Comparison of ENCODE assay signal across 18 cellular contexts in the genomic region with DNA sequence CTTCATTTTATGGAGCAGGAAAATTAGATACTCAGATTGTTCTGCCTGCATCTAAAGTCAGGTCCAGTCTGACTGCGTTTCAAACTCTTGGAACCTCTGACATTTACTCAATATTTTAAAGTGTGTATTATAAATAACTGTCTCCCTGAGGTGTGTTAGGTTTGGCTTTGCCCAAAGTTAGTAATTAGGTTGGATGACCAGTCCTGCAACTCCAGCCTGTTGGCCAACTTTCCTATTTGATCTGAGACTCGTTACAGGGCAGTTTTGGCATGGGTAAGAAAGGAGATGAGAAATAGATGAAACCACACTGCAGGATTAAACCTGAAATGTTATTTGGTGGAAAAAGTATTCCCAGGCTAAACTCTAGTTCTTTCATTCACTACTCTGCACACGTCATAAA.
"Had no signal": no experiment of that assay in that cellular context is flagged by ENCODE, and none has a peak within 500 bp of the region (broad histone marks: within the 10 kb centered on the region; RNA-seq: fewer than 3 reads in every experiment).

No MANE protein-coding gene starts in this region.

- H3K4me1 Mint-ChIP-seq: activated CD4-positive, alpha-beta memory T cell treated with anti-CD3 and anti-CD28 coated beads, Interleukin-2, amount 10 ng/mL, durations not matched to agents 7 days and 5 days; activated CD4-positive, alpha-beta T cell treated with anti-CD3 and anti-CD28 coated beads for 36 hours; activated naive CD4-positive, alpha-beta T cell treated with anti-CD3 and anti-CD28 coated beads, Interleukin-2, amount 10 ng/mL, durations not matched to agents 7 days and 5 days; activated naive CD8-positive, alpha-beta T cell treated with anti-CD3 and anti-CD28 coated beads for 36 hours; activated T-helper 17 cell treated with anti-CD3 and anti-CD28 coated beads, Interleukin-2, amount 50 U/mL, for 72 hours had no signal

- H3K27me3 ChIP-seq: brain microvascular endothelial cell had no signal

- H3K27ac ChIP-seq: brain microvascular endothelial cell, PC-9 had no signal

- H3K9me3 Mint-ChIP-seq: activated CD4-positive, alpha-beta memory T cell treated with anti-CD3 and anti-CD28 coated beads, Interleukin-2, amount 10 ng/mL, durations not matched to agents 7 days and 5 days; activated naive CD4-positive, alpha-beta T cell treated with anti-CD3 and anti-CD28 coated beads, Interleukin-2, amount 10 ng/mL, durations not matched to agents 7 days and 5 days; activated naive CD8-positive, alpha-beta T cell treated with anti-CD3 and anti-CD28 coated beads for 36 hours; activated T-helper 17 cell treated with anti-CD3 and anti-CD28 coated beads, Interleukin-2, amount 50 U/mL, for 72 hours; T-helper 1 cell treated with Interleukin-12 subunit alpha and Interleukin-12 subunit beta and Interleukin-4 antibody, amounts not matched to agents 30 μg/mL and 1 μg/mL, for 36 hours had no signal

- H3K4me3 Mint-ChIP-seq: activated CD4-positive, alpha-beta memory T cell treated with anti-CD3 and anti-CD28 coated beads, Interleukin-2, amount 10 ng/mL, durations not matched to agents 7 days and 5 days; activated CD4-positive, alpha-beta T cell treated with anti-CD3 and anti-CD28 coated beads for 36 hours; activated naive CD4-positive, alpha-beta T cell treated with anti-CD3 and anti-CD28 coated beads, Interleukin-2, amount 10 ng/mL, durations not matched to agents 7 days and 5 days; activated naive CD8-positive, alpha-beta T cell treated with anti-CD3 and anti-CD28 coated beads for 36 hours; activated T-helper 17 cell treated with anti-CD3 and anti-CD28 coated beads, Interleukin-2, amount 50 U/mL, for 72 hours; T-helper 1 cell treated with Interleukin-12 subunit alpha and Interleukin-12 subunit beta and Interleukin-4 antibody, amounts not matched to agents 30 μg/mL and 1 μg/mL, for 36 hours had no signal

- DNase-seq: activated CD4-positive, alpha-beta memory T cell treated with anti-CD3 and anti-CD28 coated beads, Interleukin-2, amount 10 ng/mL, durations not matched to agents 7 days and 5 days; activated CD4-positive, alpha-beta T cell treated with anti-CD3 and anti-CD28 coated beads for 36 hours; activated CD4-positive, alpha-beta T cell treated with anti-CD3 and anti-CD28 coated beads, Interleukin-2, amount 50 U/mL, for 1 hour; activated gamma-delta T cell treated with Interleukin-2 at 50 U/mL for 16 hours; activated naive CD4-positive, alpha-beta T cell treated with anti-CD3 and anti-CD28 coated beads, Interleukin-2, amount 10 ng/mL, durations not matched to agents 7 days and 5 days; activated naive CD8-positive, alpha-beta T cell treated with anti-CD3 and anti-CD28 coated beads for 36 hours; activated T-cell treated with anti-CD3 and anti-CD28 coated beads for 4 hours; activated T-cell treated with anti-CD3 and anti-CD28 coated beads, Interleukin-2, amount 50 U/mL, for 48 hours; NCI-H1105 treated with DMSO at 0.1 percent for 48 hours; NCI-H1436 treated with DMSO at 0.1 percent for 48 hours; NCI-H187; NCI-H2081; NCI-H69; PC-9; SHP77 treated with DMSO at 0.1 percent for 48 hours had no signal

- H3K27ac Mint-ChIP-seq: activated CD4-positive, alpha-beta memory T cell treated with anti-CD3 and anti-CD28 coated beads, Interleukin-2, amount 10 ng/mL, durations not matched to agents 7 days and 5 days; activated CD4-positive, alpha-beta T cell treated with anti-CD3 and anti-CD28 coated beads for 36 hours; activated naive CD4-positive, alpha-beta T cell treated with anti-CD3 and anti-CD28 coated beads, Interleukin-2, amount 10 ng/mL, durations not matched to agents 7 days and 5 days; activated naive CD8-positive, alpha-beta T cell treated with anti-CD3 and anti-CD28 coated beads for 36 hours; activated T-helper 17 cell treated with anti-CD3 and anti-CD28 coated beads, Interleukin-2, amount 50 U/mL, for 72 hours; T-helper 1 cell treated with Interleukin-12 subunit alpha and Interleukin-12 subunit beta and Interleukin-4 antibody, amounts not matched to agents 30 μg/mL and 1 μg/mL, for 36 hours had no signal

- H3K36me3 ChIP-seq: brain microvascular endothelial cell had no signal

- H3K36me3 Mint-ChIP-seq: activated naive CD4-positive, alpha-beta T cell treated with anti-CD3 and anti-CD28 coated beads, Interleukin-2, amount 10 ng/mL, durations not matched to agents 7 days and 5 days; activated naive CD8-positive, alpha-beta T cell treated with anti-CD3 and anti-CD28 coated beads for 36 hours had no signal

- H3K4me3 ChIP-seq: PC-9 had no signal

- ATAC-seq: activated CD4-positive, alpha-beta T cell treated with anti-CD3 and anti-CD28 coated beads for 36 hours; activated T-helper 17 cell treated with anti-CD3 and anti-CD28 coated beads, Interleukin-2, amount 50 U/mL, for 72 hours had no signal
